ENCODE assay signal across 1 cellular context in the genomic region with DNA sequence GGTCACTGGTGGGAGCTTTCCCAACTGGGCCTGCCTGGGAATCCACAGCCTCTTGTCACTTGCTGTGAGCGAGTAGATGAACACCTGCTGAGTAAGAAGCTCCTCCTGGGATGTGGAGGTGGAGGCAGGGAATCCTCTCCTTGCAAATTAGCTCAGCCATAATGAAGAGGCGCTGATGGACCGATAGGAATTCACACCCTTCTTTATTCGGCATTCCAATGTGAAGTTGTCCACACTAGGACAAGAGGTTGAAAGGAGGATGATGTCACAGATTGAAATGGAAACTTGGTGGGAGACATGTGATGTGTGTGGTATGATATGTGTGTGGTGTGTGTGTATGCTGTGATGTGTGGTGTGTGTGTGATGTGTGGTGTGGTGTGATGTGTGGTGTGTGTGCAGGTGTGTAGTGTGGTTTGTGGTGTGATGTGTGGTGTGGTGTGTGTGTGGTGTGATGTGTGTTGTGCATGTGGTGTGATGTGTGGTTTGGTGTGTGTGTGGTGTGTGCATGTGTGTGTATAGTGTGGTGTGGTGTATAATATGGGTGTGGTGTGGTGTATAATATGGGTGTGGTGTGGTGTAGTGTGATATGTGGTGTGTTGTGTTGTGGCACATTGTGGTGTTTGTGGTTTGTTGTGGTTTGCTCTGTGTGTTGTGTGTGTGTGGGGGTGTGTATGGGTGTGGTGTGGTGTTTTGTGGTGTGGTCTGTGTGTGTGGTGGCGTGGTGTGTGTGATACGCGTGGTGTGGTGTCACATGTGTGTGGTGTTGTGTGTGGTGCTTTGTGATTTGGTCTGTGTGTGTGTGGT.
TF ChIP-seq lines count a peak whose summit lies in the region.

No MANE protein-coding gene starts in this region.

TF ChIP-seq in IMR-90, 13 proteins besides CTCF, POLR2A, EP300 and RAD21:
- TF ChIP-seq, protein P1, sequence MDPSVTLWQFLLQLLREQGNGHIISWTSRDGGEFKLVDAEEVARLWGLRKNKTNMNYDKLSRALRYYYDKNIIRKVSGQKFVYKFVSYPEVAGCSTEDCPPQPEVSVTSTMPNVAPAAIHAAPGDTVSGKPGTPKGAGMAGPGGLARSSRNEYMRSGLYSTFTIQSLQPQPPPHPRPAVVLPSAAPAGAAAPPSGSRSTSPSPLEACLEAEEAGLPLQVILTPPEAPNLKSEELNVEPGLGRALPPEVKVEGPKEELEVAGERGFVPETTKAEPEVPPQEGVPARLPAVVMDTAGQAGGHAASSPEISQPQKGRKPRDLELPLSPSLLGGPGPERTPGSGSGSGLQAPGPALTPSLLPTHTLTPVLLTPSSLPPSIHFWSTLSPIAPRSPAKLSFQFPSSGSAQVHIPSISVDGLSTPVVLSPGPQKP (IDR thresholded peaks at IDR 0.05; ENCODE audit: borderline replicate concordance, low read depth, low read length), result no peak
- TF ChIP-seq RCOR1 (IDR thresholded peaks at IDR 0.05; ENCODE audit: insufficient replicate concordance, low read length), result no peak
- no peak for TF ChIP-seq MXI1 (IDR thresholded peaks at IDR 0.05; ENCODE audit: borderline replicate concordance, low read depth, low read length)
- TF ChIP-seq RFX5 (IDR thresholded peaks at IDR 0.05; ENCODE audit: low read depth, low read length), result no peak
- TF ChIP-seq SMC3 (IDR thresholded peaks at IDR 0.05; ENCODE audit: low read depth, low read length), result no peak
- no peak for TF ChIP-seq FOS (IDR thresholded peaks at IDR 0.05; ENCODE audit: low read depth, low read length)
- no peak for TF ChIP-seq BHLHE40 (IDR thresholded peaks at IDR 0.05; ENCODE audit: low read depth, low read length)
- no peak for TF ChIP-seq CEBPB (IDR thresholded peaks at IDR 0.05; ENCODE audit: low read depth, low read length)
- TF ChIP-seq CHD1 (IDR thresholded peaks at IDR 0.05; ENCODE audit: low read depth, low read length), result no peak
- no peak for TF ChIP-seq NFE2L2 (IDR thresholded peaks at IDR 0.05; ENCODE audit: low read depth, low read length)
- no peak for TF ChIP-seq MAZ (IDR thresholded peaks at IDR 0.05; ENCODE audit: borderline replicate concordance, low read depth, low read length)
- TF ChIP-seq MAFK (IDR thresholded peaks at IDR 0.05; ENCODE audit: low read depth, low read length), result no peak
- TF ChIP-seq, protein P2, sequence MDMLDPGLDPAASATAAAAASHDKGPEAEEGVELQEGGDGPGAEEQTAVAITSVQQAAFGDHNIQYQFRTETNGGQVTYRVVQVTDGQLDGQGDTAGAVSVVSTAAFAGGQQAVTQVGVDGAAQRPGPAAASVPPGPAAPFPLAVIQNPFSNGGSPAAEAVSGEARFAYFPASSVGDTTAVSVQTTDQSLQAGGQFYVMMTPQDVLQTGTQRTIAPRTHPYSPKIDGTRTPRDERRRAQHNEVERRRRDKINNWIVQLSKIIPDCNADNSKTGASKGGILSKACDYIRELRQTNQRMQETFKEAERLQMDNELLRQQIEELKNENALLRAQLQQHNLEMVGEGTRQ (IDR thresholded peaks at IDR 0.05; ENCODE audit: low read depth, low read length), result no peak
